Comparison of ENCODE assay signal across 8 cellular contexts in the genomic region with DNA sequence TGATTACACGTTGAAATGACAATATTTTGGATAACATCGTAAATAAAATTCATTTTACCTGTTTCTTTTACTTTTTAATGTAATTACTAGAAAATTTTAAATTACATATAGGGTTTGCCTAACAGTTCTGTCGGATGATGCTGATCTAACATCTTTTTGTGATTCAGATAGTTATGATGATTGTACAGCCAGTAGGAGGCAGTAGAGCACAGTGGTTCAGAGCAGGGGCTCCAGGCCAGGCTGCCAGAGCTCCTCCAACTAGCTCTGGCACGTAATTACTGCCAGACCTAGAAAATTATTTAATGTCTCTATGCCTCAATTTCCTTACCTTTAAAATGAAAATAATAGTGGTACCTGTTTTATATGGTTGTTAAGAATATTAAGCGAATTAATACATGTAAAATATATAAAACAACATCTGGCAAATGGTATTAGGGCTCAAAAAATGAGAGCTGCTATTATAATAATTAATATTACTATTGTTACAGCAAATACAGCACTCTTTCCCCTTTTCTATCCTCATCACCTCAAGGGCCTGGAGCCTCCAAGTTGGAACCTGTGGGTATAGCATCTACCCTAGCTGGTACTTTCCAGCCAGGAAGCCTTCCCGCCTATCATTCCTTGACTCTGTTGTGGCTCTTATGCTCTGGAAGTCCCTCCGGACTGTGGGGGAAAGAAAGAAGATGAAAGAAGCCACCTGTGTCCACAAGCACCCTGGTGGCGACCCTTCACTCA. TPM values are rescaled to one million over a fixed set of nuclear protein-coding genes. Genes with fewer than 3 reads are reported as not detected.
DNase-seq lines count a peak whose midpoint lies in the region; ATAC-seq and TF ChIP-seq lines count a peak whose summit lies in the region.

No MANE protein-coding gene starts in this region.

- peak overlapping the region; percentile 82 for H3K27ac Mint-ChIP-seq in MCF 10A (ENCODE audit: low read depth, unreplicated experiment)

- ATAC-seq in HG02759 (IDR thresholded peaks at IDR 0.05; ENCODE audit: unreplicated experiment) = peak; percentile 63

- H3K4me1 Mint-ChIP-seq in MCF 10A (ENCODE audit: insufficient read depth, unreplicated experiment) = peaks cover 17% of the 10 kb centered on the region

- CTCF ChIA-PET in MCF 10A (lab: Yijun Ruan, JAX) = interaction anchor here (0.5 to 3.5 kb wide), 48 partner anchors 9 to 1876 kb away, joined by 3 to 22 read pairs (median 4); partner anchors contain the start of gene ITGB6

- BruUV-seq in MCF 10A (replicated peaks; lab: Mats Ljungman, UMichigan) = no TSS peak

- H3K36me3 Mint-ChIP-seq in MCF 10A (ENCODE audit: insufficient read depth, unreplicated experiment) = peaks cover 6% of the 10 kb centered on the region

- TF ChIP-seq CTCF in GM12874 (IDR thresholded peaks at IDR 0.05; ENCODE audit: insufficient read depth, low read depth, low read length) (peak; percentile 71), MCF 10A (IDR thresholded peaks at IDR 0.05; ENCODE audit: unreplicated experiment) (peak; percentile 80)

- H3K9me3 Mint-ChIP-seq in MCF 10A (ENCODE audit: unreplicated experiment) = no peaks in the 10 kb centered on the region

- H3K27me3 Mint-ChIP-seq in MCF 10A (ENCODE audit: insufficient read depth, unreplicated experiment) = no peaks in the 10 kb centered on the region

- no peak overlapping the region for H3K4me3 Mint-ChIP-seq in MCF 10A (ENCODE audit: unreplicated experiment)

- POLR2A ChIA-PET in MCF 10A (lab: Yijun Ruan, JAX) = interaction anchor here (0.5 to 2.9 kb wide), 37 partner anchors 14 to 966 kb away, joined by 3 to 19 read pairs (median 4); partner anchors contain the start of genes ITGB6 and PLA2R1

- intact Hi-C loops in MCF 10A (cut with micrococcal nuclease) = loop anchor here (1.0 to 10.0 kb wide), 7 partner anchors 100 to 953 kb away; no protein-coding TSS in a partner anchor

- DNase-seq in 8988T (peak; percentile 22), NCI-H1436 treated with DMSO at 0.1 percent for 48 hours (lab: John Stamatoyannopoulos, UW) (peak; percentile 26), T-helper 2 cell (peak in 3 of 5 experiments; percentile 14 to 65 (median 20)), MCF 10A (ENCODE audit: unreplicated experiment) (peak; percentile 82), inferior parietal cortex (ENCODE audit: extremely low spot score) (peak; percentile 74)
- DNase-seq in stimulated activated CD4-positive, alpha-beta T cell treated with anti-CD3 and anti-CD28 coated beads, Interleukin-15, amount 100 ng/mL, for 48 hours (ENCODE audit: low read depth in 2 of 2) = peak; percentile 13 to 40

RNA-seq across cellular contexts. Expression of gene PLA2R1, which starts 47.7 kb away (rescaled TPM):
- 7.5 and 8.4 TPM in 2 replicates for total RNA-seq in MCF 10A (2022)

Comparison
In these comparisons a context has a peak if more than half of its experiments do, and no peak if none do; other contexts are left out.
1. Peak in every context shown above with its lines: DNase-seq and ATAC-seq.
2. DNase-seq: peak in every context shown above with its lines; median percentile 82 in MCF 10A; 74 in inferior parietal cortex; 26 in stimulated activated CD4-positive, alpha-beta T cell treated with anti-CD3 and anti-CD28 coated beads, Interleukin-15, amount 100 ng/mL, for 48 hours; 26 in NCI-H1436 treated with DMSO at 0.1 percent for 48 hours; 22 in 8988T; 20 in T-helper 2 cell.